In the genomic region with DNA sequence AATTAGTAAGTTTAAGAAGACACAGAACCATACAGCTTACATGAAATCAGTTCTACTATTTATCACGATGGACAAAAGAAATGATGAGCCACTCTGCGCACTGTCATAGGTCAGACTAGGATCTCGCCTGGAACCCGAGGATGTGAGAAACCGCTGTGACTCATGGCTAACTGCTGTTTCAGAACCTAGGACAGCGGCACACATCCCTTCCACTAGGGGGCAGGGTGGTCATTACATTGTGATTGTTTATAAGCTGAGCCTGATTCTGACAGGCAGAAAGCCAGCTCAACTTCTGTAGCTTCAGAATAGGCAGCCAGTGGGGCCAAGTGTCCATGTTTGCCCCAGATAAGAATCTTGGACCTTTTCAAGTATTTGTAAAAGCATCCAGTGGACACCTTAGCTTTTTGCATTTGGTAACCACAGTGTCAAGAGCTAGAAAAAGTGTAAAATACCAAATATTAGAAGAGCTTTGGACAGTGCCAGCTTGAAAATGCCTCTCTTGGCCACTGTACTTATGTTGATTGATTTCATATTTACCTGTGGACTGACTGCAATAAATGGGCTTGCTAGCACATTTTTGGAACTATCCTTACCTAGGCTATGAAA, we compare ENCODE assay signal across 8 cellular contexts.
DNase-seq lines count a peak whose midpoint lies in the region; ATAC-seq and TF ChIP-seq lines count a peak whose summit lies in the region.

No MANE protein-coding gene starts in this region.

- H3K9me3 Mint-ChIP-seq in chondrocyte (ENCODE audit: low read depth) = no peaks in the 10 kb centered on the region

- H3K27ac Mint-ChIP-seq in chondrocyte (ENCODE audit: unreplicated experiment) = no peak overlapping the region

- no peak overlapping the region for H3K4me3 Mint-ChIP-seq in chondrocyte (ENCODE audit: unreplicated experiment)

- H3K4me1 Mint-ChIP-seq in chondrocyte (ENCODE audit: low read depth) = peaks cover 8% of the 10 kb centered on the region

- ATAC-seq in GM19023 (IDR thresholded peaks at IDR 0.05; ENCODE audit: unreplicated experiment) (peak; percentile 96), HG03135 (IDR thresholded peaks at IDR 0.05; ENCODE audit: unreplicated experiment) (peak; percentile 99), left lobe of liver (peak; percentile 99)

- DNase-seq in Ammon's horn (ENCODE audit: low spot score) (peak; percentile 92), NCI-H345 treated with DMSO at 0.1 percent for 48 hours (lab: John Stamatoyannopoulos, UW; ENCODE audit: unreplicated experiment) (peak; percentile 14), chondrocyte (ENCODE audit: low spot score) (no peak), left lobe of liver (ENCODE audit: low spot score) (peak; percentile 75)
- DNase-seq in activated CD4-positive, alpha-beta T cell treated with anti-CD3 and anti-CD28 coated beads for 1 hour = peak; percentile 57
- DNase-seq in stimulated activated CD4-positive, alpha-beta T cell treated with anti-CD3 and anti-CD28 coated beads, TNF-alpha, amount 100 ng/mL, for 1 hour (ENCODE audit: low read depth in 3 of 3, low spot score in 1 of 3) = peak; percentile 37 to 62 (median 46)

- peaks cover 18% of the 10 kb centered on the region for H3K27me3 Mint-ChIP-seq in chondrocyte (ENCODE audit: low read depth)

- peak; percentile 96 for TF ChIP-seq CTCF in chondrocyte (IDR thresholded peaks at IDR 0.05)

- H3K36me3 Mint-ChIP-seq in chondrocyte (ENCODE audit: low read depth) = no peaks in the 10 kb centered on the region
